21 cellular contexts compared by ENCODE assay signal in genomic region chr1:247493106-247493505, GRCh38. TPM values are rescaled to one million over a fixed set of nuclear protein-coding genes. Genes with fewer than 3 reads are reported as not detected.
"Had no signal": no experiment of that assay in that cellular context is flagged by ENCODE, and none has a peak within 500 bp of the region (broad histone marks: within the 10 kb centered on the region; RNA-seq: fewer than 3 reads in every experiment).

No MANE protein-coding gene starts in this region.

- H3K36me3 ChIP-seq: Peyer's patch had no signal

- H3K4me3 ChIP-seq: PC-9, Peyer's patch had no signal

- H3K9ac ChIP-seq: SK-N-SH had no signal

- H3K4me1 ChIP-seq: Peyer's patch had no signal

- H3K4me2 ChIP-seq: PC-9, SK-N-SH had no signal

- DNase-seq: KBM-7, MV-4-11, NCI-H1092, NCI-H1105 treated with DMSO at 0.1 percent for 48 hours, NCI-H1417 treated with DMSO at 0.1 percent for 48 hours, NCI-H146, NCI-H1694 treated with DMSO at 0.1 percent for 48 hours, NCI-H1930, NCI-H2081, NCI-H2107, NCI-H2227 treated with DMSO at 0.1 percent for 48 hours, NCI-H524, NCI-H69, NCI-H774, OCI-M1, PC-9, Peyer's patch, SHP77 treated with DMSO at 0.1 percent for 48 hours, SK-N-SH, SW 1271, T-cell had no signal

- H3K9me3 ChIP-seq: Peyer's patch, SK-N-SH had no signal

- H3K27ac ChIP-seq: PC-9, Peyer's patch had no signal

- H2AFZ ChIP-seq: PC-9 had no signal

- H3K27me3 ChIP-seq: Peyer's patch had no signal

RNA-seq across cellular contexts. Expression of gene OR2B11, which starts 35.2 kb away (rescaled TPM):
- polyA plus RNA-seq: SK-N-SH had no signal

RNA-seq across cellular contexts. Expression of gene OR2C3, which starts 43.1 kb away (rescaled TPM):
- polyA plus RNA-seq: SK-N-SH had no signal

RNA-seq across cellular contexts. Expression of gene GCSAML, which starts 55.8 kb away (rescaled TPM):
- polyA plus RNA-seq: SK-N-SH had no signal
